In the genomic region with DNA sequence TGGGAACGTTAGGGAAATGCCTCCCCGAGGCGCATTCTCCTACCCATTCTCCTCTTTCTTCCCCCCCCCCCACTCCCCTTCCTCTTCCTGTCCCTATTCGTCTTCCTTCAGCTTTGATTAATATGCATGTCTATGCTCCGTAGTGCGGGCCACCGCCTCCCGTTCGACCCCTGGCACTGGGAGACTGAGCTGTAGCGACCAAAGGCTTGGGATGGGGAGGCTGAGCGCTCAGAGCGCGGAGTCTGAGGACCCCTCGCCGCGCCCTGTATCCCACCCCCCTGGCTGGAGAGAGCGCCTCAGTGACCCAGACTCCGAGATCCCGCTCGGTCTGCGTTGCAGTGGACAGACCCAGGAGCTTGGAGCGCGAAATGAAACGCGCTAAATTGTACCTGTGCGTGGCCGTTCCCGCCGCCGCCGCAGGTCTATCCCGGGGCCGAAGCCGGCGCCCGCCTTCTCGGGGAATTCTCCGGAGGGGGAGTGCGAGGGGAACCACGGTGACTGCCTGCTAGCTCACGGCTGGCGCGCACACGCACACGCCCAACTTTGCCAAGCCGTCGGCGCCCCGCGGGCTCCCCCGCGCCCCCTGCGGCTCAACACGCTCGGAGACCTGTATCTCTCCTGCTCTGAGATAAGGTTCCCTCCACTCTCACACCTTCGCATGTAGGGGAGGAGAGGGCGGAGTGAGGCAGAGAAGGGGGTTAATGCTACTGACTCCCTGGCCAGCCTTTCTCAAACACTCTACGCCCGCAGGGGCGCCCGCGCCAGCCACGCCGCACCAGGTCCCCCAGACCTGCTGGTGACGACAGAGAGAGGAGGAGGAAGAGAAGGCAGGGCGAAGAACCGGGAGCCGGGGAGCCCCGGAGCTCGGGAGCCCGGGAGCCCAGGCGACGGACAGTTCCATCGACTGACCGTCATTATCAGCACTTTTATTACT, we compare ENCODE assay signal across 1 cellular context.
TF ChIP-seq lines count a peak whose summit lies in the region.

No MANE protein-coding gene starts in this region.

TF ChIP-seq in IMR-90, 13 proteins besides CTCF, POLR2A, EP300 and RAD21 (continued from another document):
- TF ChIP-seq MXI1 (IDR thresholded peaks at IDR 0.05; ENCODE audit: borderline replicate concordance, low read depth, low read length) (no peak), RFX5 (IDR thresholded peaks at IDR 0.05; ENCODE audit: low read depth, low read length) (no peak), BHLHE40 (IDR thresholded peaks at IDR 0.05; ENCODE audit: low read depth, low read length) (no peak), SMC3 (IDR thresholded peaks at IDR 0.05; ENCODE audit: low read depth, low read length) (no peak), FOS (IDR thresholded peaks at IDR 0.05; ENCODE audit: low read depth, low read length) (no peak), RCOR1 (IDR thresholded peaks at IDR 0.05; ENCODE audit: insufficient replicate concordance, low read length) (no peak), MAFK (IDR thresholded peaks at IDR 0.05; ENCODE audit: low read depth, low read length) (no peak), NFE2L2 (IDR thresholded peaks at IDR 0.05; ENCODE audit: low read depth, low read length) (no peak)
